ENCODE assay signal across 21 cellular contexts in the genomic region with DNA sequence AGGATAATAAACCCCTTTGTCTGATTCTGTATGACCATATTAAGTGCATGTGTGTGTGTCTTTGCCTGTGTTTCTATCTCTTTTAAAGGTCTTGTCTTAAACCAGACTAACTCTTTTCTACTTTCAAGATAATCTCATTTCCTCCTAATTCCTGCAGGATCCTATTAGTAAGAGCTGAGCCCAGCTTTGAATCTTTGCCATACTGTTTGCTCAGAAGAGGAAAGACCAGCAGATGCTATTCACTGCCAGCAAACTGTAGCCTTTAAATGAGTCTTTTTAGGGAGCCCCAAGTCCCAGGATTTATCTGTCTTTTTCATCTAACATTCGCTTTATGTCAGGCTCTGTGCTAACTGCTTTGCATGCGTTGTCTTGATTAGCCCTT. TPM values are rescaled to one million over a fixed set of nuclear protein-coding genes. Genes with fewer than 3 reads are reported as not detected.
"Had no signal": no experiment of that assay in that cellular context is flagged by ENCODE, and none has a peak within 500 bp of the region (broad histone marks: within the 10 kb centered on the region; RNA-seq: fewer than 3 reads in every experiment).

No MANE protein-coding gene starts in this region.

- ATAC-seq: foreskin keratinocyte; left lung; naive thymus-derived CD4-positive, alpha-beta T cell; pancreas; right cardiac atrium; T-cell; upper lobe of right lung had no signal

- H3K27ac Mint-ChIP-seq: activated naive CD8-positive, alpha-beta T cell; immature natural killer cell; naive thymus-derived CD4-positive, alpha-beta T cell; T-cell; T-helper 2 cell treated with Interferon-gamma antibody and Interleukin-4, amounts not matched to agents 5 μg/mL and 100 μg/mL, for 36 hours had no signal

- H3K9me3 Mint-ChIP-seq: T-helper 2 cell treated with Interferon-gamma antibody and Interleukin-4, amounts not matched to agents 5 μg/mL and 100 μg/mL, for 36 hours had no signal

- DNase-seq: activated CD4-positive, alpha-beta T cell treated with anti-CD3 and anti-CD28 coated beads for 1 hour; activated naive CD4-positive, alpha-beta T cell; activated T-cell treated with anti-CD3 and anti-CD28 coated beads, Interleukin-2, amount 50 U/mL, for 1 hour; adrenal gland; effector CD4-positive, alpha-beta T cell; erythroblast; foreskin keratinocyte; immature natural killer cell; kidney glomerular epithelial cell; left lung; naive thymus-derived CD4-positive, alpha-beta T cell; pancreas; right cardiac atrium; stimulated activated CD4-positive, alpha-beta T cell treated with anti-CD3 and anti-CD28 coated beads, Interleukin-12 subunit alpha, Interleukin-12 subunit beta, amount 100 ng/mL, for 4 hours; stimulated activated CD4-positive, alpha-beta T cell treated with anti-CD3 and anti-CD28 coated beads, Interleukin-4, amount 100 ng/mL, for 4 hours; stimulated activated naive CD8-positive, alpha-beta T cell treated with anti-CD3 and anti-CD28 coated beads, Interleukin-15, Interleukin-2, amounts not matched to agents 100 U/mL and 50 U/mL, for 24 hours; T-cell; upper lobe of right lung had no signal

- H3K36me3 Mint-ChIP-seq: activated naive CD8-positive, alpha-beta T cell had no signal

- H3K4me3 Mint-ChIP-seq: activated naive CD8-positive, alpha-beta T cell; immature natural killer cell; T-helper 2 cell treated with Interferon-gamma antibody and Interleukin-4, amounts not matched to agents 5 μg/mL and 100 μg/mL, for 36 hours had no signal

RNA-seq across cellular contexts. Expression of a gene that starts 2.9 kb away (rescaled TPM):
- total RNA-seq: foreskin keratinocyte; naive thymus-derived CD4-positive, alpha-beta T cell; T-cell; upper lobe of right lung had no signal
- polyA plus RNA-seq: fibroblast of lung; foreskin keratinocyte; immature natural killer cell; naive thymus-derived CD4-positive, alpha-beta T cell had no signal
